In the genomic region with DNA sequence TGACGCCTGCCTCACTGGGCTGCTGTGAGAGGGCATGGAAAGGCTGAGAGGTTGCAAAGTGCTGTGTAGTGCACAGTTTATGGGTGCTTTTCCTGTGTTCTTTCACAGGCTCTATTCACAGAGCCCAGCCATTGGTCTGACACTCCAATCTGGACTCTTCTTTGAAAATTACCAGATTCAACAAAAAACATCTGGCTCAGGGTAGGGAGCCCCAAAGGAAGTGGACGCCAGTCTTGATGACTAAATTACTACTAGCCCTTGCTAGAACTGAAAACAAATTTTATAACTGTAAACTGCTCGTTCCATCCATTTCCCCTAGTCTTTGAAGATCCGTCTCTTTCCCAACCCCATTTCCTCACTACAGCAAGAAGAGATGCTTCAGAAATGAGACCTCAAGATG, we compare ENCODE assay signal across 24 cellular contexts.
DNase-seq lines count a peak whose midpoint lies in the region; ATAC-seq and TF ChIP-seq lines count a peak whose summit lies in the region.
"Had no signal": no experiment of that assay in that cellular context is flagged by ENCODE, and none has a peak within 500 bp of the region (broad histone marks: within the 10 kb centered on the region; RNA-seq: fewer than 3 reads in every experiment).

No MANE protein-coding gene starts in this region.

- H3K36me3 ChIP-seq in BLaER1 treated with 17β-estradiol and CSF1 and Interleukin-3, amounts not matched to agents 10 nM and 100 nM, result no peaks in the 10 kb centered on the region; a peak in 1 of 22 replicates
- no peaks in the 10 kb centered on the region for H3K36me3 ChIP-seq in heart left ventricle
- no peaks in the 10 kb centered on the region for H3K36me3 ChIP-seq in skeletal muscle satellite cell (ENCODE audit: insufficient read depth, low read length)
- H3K36me3 ChIP-seq in endodermal cell (ENCODE audit: control insufficient read depth, insufficient read depth, low read length), result no peaks in the 10 kb centered on the region
- H3K36me3 ChIP-seq: spleen had no signal

- H3K4me3 ChIP-seq in BLaER1 treated with 17β-estradiol and CSF1 and Interleukin-3, amounts not matched to agents 10 nM and 100 nM, result no peak overlapping the region
- H3K4me3 ChIP-seq in heart left ventricle (no peak overlapping the region), skeletal muscle satellite cell (ENCODE audit: low read length) (no peak overlapping the region), endodermal cell (ENCODE audit: low read length) (no peak overlapping the region)
- H3K4me3 ChIP-seq: coronary artery, K562, SK-N-MC, spleen had no signal

- H3K9ac ChIP-seq in BLaER1 treated with 17β-estradiol and CSF1 and Interleukin-3, amounts not matched to agents 10 nM and 100 nM, result no peak overlapping the region
- no peak overlapping the region for H3K9ac ChIP-seq in skeletal muscle satellite cell (ENCODE audit: low read depth, low read length)
- H3K9ac ChIP-seq in endodermal cell (ENCODE audit: extremely low read depth, low read length, poor library complexity, severe bottlenecking), result no peak overlapping the region

- H3K4me3 Mint-ChIP-seq in endodermal cell, result no peak overlapping the region
- H3K4me3 Mint-ChIP-seq: CD8-positive, alpha-beta T cell; naive thymus-derived CD8-positive, alpha-beta T cell; T-helper 17 cell had no signal

- WGBS in heart left ventricle, 4 donors, result 51 to 75% (median 62%) methylated on average over 4 of the region's 4 CpGs
- 92 to 93% methylated on average over 3 to 4 of the region's 4 CpGs for WGBS in endodermal cell (ENCODE audit: insufficient coverage in 1 of 2, insufficient read length in 1 of 2), 2 experiments

- ATAC-seq in heart left ventricle (peak; percentile 41 to 74 (median 56)), HG02938 (IDR thresholded peaks at IDR 0.05; ENCODE audit: unreplicated experiment) (no peak)
- ATAC-seq: activated naive CD4-positive, alpha-beta T cell treated with anti-CD3 and anti-CD28 coated beads, Interleukin-2, amount 50 U/mL, for 72 hours; CD8-positive, alpha-beta T cell; K562; naive thymus-derived CD8-positive, alpha-beta T cell; T-helper 17 cell had no signal

- peaks cover 0 to 17% (median 12%) of the 10 kb centered on the region in 10 experiments; a peak in 13 of 20 replicates for H3K4me1 ChIP-seq in BLaER1 treated with 17β-estradiol and CSF1 and Interleukin-3, amounts not matched to agents 10 nM and 100 nM
- H3K4me1 ChIP-seq in heart left ventricle (no peaks in the 10 kb centered on the region), skeletal muscle satellite cell (ENCODE audit: control insufficient read depth, insufficient read depth, low read length) (peaks cover 8% of the 10 kb centered on the region), endodermal cell (ENCODE audit: control insufficient read depth, insufficient read depth, low read length) (peaks cover 15% of the 10 kb centered on the region)
- H3K4me1 ChIP-seq: spleen had no signal

- H3K27me3 ChIP-seq in BLaER1 treated with 17β-estradiol and CSF1 and Interleukin-3, amounts not matched to agents 10 nM and 100 nM, result no peaks in the 10 kb centered on the region
- H3K27me3 ChIP-seq in heart left ventricle (peaks cover 0 to 2% (median 0%) of the 10 kb centered on the region in 9 donors), skeletal muscle satellite cell (ENCODE audit: control insufficient read depth, insufficient read depth, low read length) (no peaks in the 10 kb centered on the region), endodermal cell (ENCODE audit: control insufficient read depth, insufficient read depth, low read length, poor library complexity, severe bottlenecking) (no peaks in the 10 kb centered on the region)
- H3K27me3 ChIP-seq: spleen had no signal

- no peaks in the 10 kb centered on the region for H3K9me3 ChIP-seq in BLaER1 treated with 17β-estradiol and CSF1 and Interleukin-3, amounts not matched to agents 10 nM and 100 nM (replicated peaks in 1 of 11)
- H3K9me3 ChIP-seq in heart left ventricle, result no peaks in the 10 kb centered on the region
- H3K9me3 ChIP-seq in skeletal muscle satellite cell (replicated peaks; ENCODE audit: low read length), result no peaks in the 10 kb centered on the region
- H3K9me3 ChIP-seq in endodermal cell (ENCODE audit: control insufficient read depth, low read length), result no peaks in the 10 kb centered on the region
- H3K9me3 ChIP-seq: spleen had no signal

- H3K4me2 ChIP-seq in BLaER1 treated with 17β-estradiol and CSF1 and Interleukin-3, amounts not matched to agents 10 nM and 100 nM, result peak overlapping the region in 8 of 11 experiments; percentile 13 to 46 (median 36); a peak in 13 of 22 replicates
- peak overlapping the region; percentile 8 for H3K4me2 ChIP-seq in skeletal muscle satellite cell (ENCODE audit: low read length)

- H3K27ac Mint-ChIP-seq in endodermal cell, result no peak overlapping the region
- H3K27ac Mint-ChIP-seq: activated naive CD4-positive, alpha-beta T cell treated with anti-CD3 and anti-CD28 coated beads, Interleukin-2, amount 50 U/mL, for 72 hours; CD8-positive, alpha-beta T cell; naive thymus-derived CD8-positive, alpha-beta T cell; T-helper 17 cell; type B pancreatic cell had no signal

- no peaks in the 10 kb centered on the region for H4K20me1 ChIP-seq in BLaER1 treated with 17β-estradiol and CSF1 and Interleukin-3, amounts not matched to agents 10 nM and 100 nM

- no peaks in the 10 kb centered on the region for H3K27me3 Mint-ChIP-seq in endodermal cell (ENCODE audit: insufficient read depth)
- H3K27me3 Mint-ChIP-seq: T-helper 17 cell, type B pancreatic cell had no signal

- intact Hi-C loops in heart left ventricle (cut with DNase I), result no loop called here

- no peak for TF ChIP-seq CTCF in heart left ventricle (IDR thresholded peaks at IDR 0.05)
- TF ChIP-seq CTCF in endodermal cell (conservative IDR thresholded peaks at IDR 0.05), result no peak

- H3K36me3 Mint-ChIP-seq in endodermal cell (ENCODE audit: low read depth), result no peaks in the 10 kb centered on the region
- H3K36me3 Mint-ChIP-seq: activated naive CD4-positive, alpha-beta T cell treated with anti-CD3 and anti-CD28 coated beads, Interleukin-2, amount 50 U/mL, for 72 hours; CD8-positive, alpha-beta T cell; naive thymus-derived CD8-positive, alpha-beta T cell; type B pancreatic cell had no signal

- H3K9me3 Mint-ChIP-seq in endodermal cell, result no peaks in the 10 kb centered on the region
- H3K9me3 Mint-ChIP-seq: CD8-positive, alpha-beta T cell; type B pancreatic cell had no signal

- TF ChIP-seq POLR2A in heart left ventricle (IDR thresholded peaks at IDR 0.05), result no peak

- no peak overlapping the region; a peak in 1 of 22 replicates for H3K27ac ChIP-seq in BLaER1 treated with 17β-estradiol and CSF1 and Interleukin-3, amounts not matched to agents 10 nM and 100 nM
- peak overlapping the region in 6 of 12 donors; percentile 34 to 73 (median 49) for H3K27ac ChIP-seq in heart left ventricle
- H3K27ac ChIP-seq in endodermal cell (ENCODE audit: low read depth, low read length), result no peak overlapping the region
- H3K27ac ChIP-seq: coronary artery, RWPE1, SK-N-MC, spleen had no signal

- H3K4me1 Mint-ChIP-seq in endodermal cell, result peaks cover 26% of the 10 kb centered on the region
- H3K4me1 Mint-ChIP-seq: naive thymus-derived CD8-positive, alpha-beta T cell; T-helper 17 cell had no signal

- DNase-seq in RPMI7951 (ENCODE audit: low read depth) (peak; percentile 34), heart left ventricle (no peak), endodermal cell (no peak), SW 1271 (lab: John Stamatoyannopoulos, UW) (no peak)
- DNase-seq: activated CD4-positive, alpha-beta T cell treated with anti-CD3 and anti-CD28 coated beads for 4 hours; activated T-cell treated with anti-CD3 and anti-CD28 coated beads for 4 hours; anterior cingulate cortex; CD8-positive, alpha-beta T cell; effector memory CD4-positive, alpha-beta T cell; H7; midbrain; naive thymus-derived CD8-positive, alpha-beta T cell; NCI-H2029; spleen; T-helper 17 cell had no signal
